Comparison of ENCODE assay signal across 23 cellular contexts in genomic region chr17:27868565-27868964, GRCh38. TPM values are rescaled to one million over a fixed set of nuclear protein-coding genes. Genes with fewer than 3 reads are reported as not detected.
DNase-seq lines count a peak whose midpoint lies in the region; ATAC-seq and TF ChIP-seq lines count a peak whose summit lies in the region.
"Had no signal": no experiment of that assay in that cellular context is flagged by ENCODE, and none has a peak within 500 bp of the region (broad histone marks: within the 10 kb centered on the region; RNA-seq: fewer than 3 reads in every experiment).

No MANE protein-coding gene starts in this region.

- H3K4me3 ChIP-seq in GM06990 (replicated peaks; ENCODE audit: low read depth, low read length), result no peak overlapping the region

- no peak for DNase-seq in GM06990 (ENCODE audit: extremely low read depth, insufficient read length)
- peak; percentile 41 for DNase-seq in UCSD-AML1 (lab: John Stamatoyannopoulos, UW; ENCODE audit: unreplicated experiment)
- no peak for DNase-seq in left lobe of liver (ENCODE audit: low spot score)
- DNase-seq in G401 (ENCODE audit: low spot score), result no peak
- DNase-seq in C1 segment of cervical spinal cord (lab: John Stamatoyannopoulos, UW), result no peak
- DNase-seq in putamen (ENCODE audit: low spot score), result no peak
- no peak for DNase-seq in superior temporal gyrus (ENCODE audit: extremely low spot score)
- DNase-seq: ACHN; AML-193; CD4-positive, CD25-positive, alpha-beta regulatory T cell; DND-41; GF-D8; HFFc6; KG1; NCI-H1048; NCI-H146; NCI-H2081 treated with DMSO at 0.1 percent for 48 hours; NCI-H510A treated with DMSO at 0.1 percent for 48 hours; NK-92 treated with Interleukin-12 subunit alpha and Interleukin-12 subunit beta, amount 100 ng/mL, for 24 hours; OCI-M1; SHP77 treated with DMSO at 0.1 percent for 48 hours; T-helper 17 cell had no signal

- in situ Hi-C loops in G401 (cut with HindIII; ENCODE audit: low sequenced_read_pairs), result no loop called here

- no peaks in the 10 kb centered on the region for H3K36me3 ChIP-seq in GM06990 (ENCODE audit: control insufficient read depth, insufficient read depth, low read length)

- no peaks in the 10 kb centered on the region for H3K27me3 ChIP-seq in GM06990 (replicated peaks; ENCODE audit: control insufficient read depth, insufficient read depth, low read length)

- ATAC-seq in left lobe of liver, result peak; percentile 69
- ATAC-seq: T-helper 17 cell had no signal

- TF ChIP-seq CTCF in GM06990 (IDR thresholded peaks at IDR 0.05; ENCODE audit: insufficient read depth, low read length, poor library complexity, severe bottlenecking) (peak; percentile 22), GM12874 (IDR thresholded peaks at IDR 0.05; ENCODE audit: insufficient read depth, low read depth, low read length) (0 out of 2 replicates have a peak, but pooled peaks have one; percentile 9)

RNA-seq across cellular contexts. Expression of gene LYRM9, which starts 24.6 kb away (rescaled TPM):
- total RNA-seq in left lobe of liver, result 5.1 TPM
- 5.9 and 8.2 TPM in 2 replicates for total RNA-seq in G401 (2014; rRNA removed; shearing (Covaris generic))
